10 cellular contexts compared by ENCODE assay signal in the genomic region with DNA sequence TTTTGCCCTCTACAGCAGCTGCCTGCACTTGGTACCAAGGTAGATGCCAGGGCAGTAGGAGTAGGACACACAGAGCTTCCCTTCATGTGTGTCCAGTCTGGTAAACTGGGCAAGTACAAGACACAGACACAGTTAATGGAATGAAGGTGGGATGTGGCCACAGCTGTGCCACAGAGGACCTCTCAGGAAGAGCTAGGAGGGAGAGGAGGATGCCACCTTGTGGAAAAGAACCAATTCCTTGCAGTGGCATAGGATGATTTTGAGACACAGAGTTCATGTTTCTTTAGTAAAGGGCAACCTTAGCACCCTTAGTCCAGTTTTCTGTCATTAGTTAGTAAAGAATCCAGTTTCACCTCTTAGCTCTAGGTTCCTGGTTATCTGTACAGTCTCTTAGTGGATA. TPM values are rescaled to one million over a fixed set of nuclear protein-coding genes. Genes with fewer than 3 reads are reported as not detected.
DNase-seq lines count a peak whose midpoint lies in the region; ATAC-seq, FAIRE-seq and TF ChIP-seq lines count a peak whose summit lies in the region.
"Had no signal": no experiment of that assay in that cellular context is flagged by ENCODE, and none has a peak within 500 bp of the region (broad histone marks: within the 10 kb centered on the region; RNA-seq: fewer than 3 reads in every experiment).

No MANE protein-coding gene starts in this region.

- no peaks in the 10 kb centered on the region for H3K9me3 Mint-ChIP-seq in activated naive CD8-positive, alpha-beta T cell treated with anti-CD3 and anti-CD28 coated beads for 36 hours
- no peaks in the 10 kb centered on the region for H3K9me3 Mint-ChIP-seq in memory B cell
- no peaks in the 10 kb centered on the region for H3K9me3 Mint-ChIP-seq in activated T-cell treated with anti-CD3 and anti-CD28 coated beads, Interleukin-2, amount 50 U/mL, for 4 hours
- H3K9me3 Mint-ChIP-seq: activated naive CD8-positive, alpha-beta T cell treated with anti-CD3 and anti-CD28 coated beads, Interleukin-2, amount 10 ng/mL, durations not matched to agents 7 days and 5 days had no signal

- no peaks in the 10 kb centered on the region for H3F3A ChIP-seq in smooth muscle cell (ENCODE audit: low read depth)

- no peak overlapping the region for H3K27ac ChIP-seq in smooth muscle cell (ENCODE audit: low read depth)

- H3K4me3 ChIP-seq in HFF-Myc (replicated peaks; ENCODE audit: low read depth, low read length) (no peak overlapping the region), smooth muscle cell (no peak overlapping the region)

- TF ChIP-seq CTCF in D721Med (IDR thresholded peaks at IDR 0.05; ENCODE audit: insufficient read depth, missing control alignments) (peak; percentile 33), HFF-Myc (IDR thresholded peaks at IDR 0.05; ENCODE audit: low read depth, low read length, missing control alignments) (peak; percentile 17), smooth muscle cell (IDR thresholded peaks at IDR 0.05; ENCODE audit: borderline replicate concordance, insufficient read depth, poor library complexity, severe bottlenecking) (no peak)

- no peaks in the 10 kb centered on the region for H3K27me3 ChIP-seq in smooth muscle cell (ENCODE audit: low read depth)

- no peaks in the 10 kb centered on the region for H3K79me2 ChIP-seq in smooth muscle cell (ENCODE audit: low read depth)

- FAIRE-seq in D721Med (lab: Jason Lieb, UNC) = no peak

- H3K27ac Mint-ChIP-seq in activated naive CD8-positive, alpha-beta T cell treated with anti-CD3 and anti-CD28 coated beads for 36 hours = peak overlapping the region; percentile 9
- peak overlapping the region; percentile 46 for H3K27ac Mint-ChIP-seq in memory B cell
- H3K27ac Mint-ChIP-seq: activated naive CD8-positive, alpha-beta T cell treated with anti-CD3 and anti-CD28 coated beads, Interleukin-2, amount 10 ng/mL, durations not matched to agents 7 days and 5 days had no signal

- peaks cover 10% of the 10 kb centered on the region for H3K36me3 Mint-ChIP-seq in activated naive CD8-positive, alpha-beta T cell treated with anti-CD3 and anti-CD28 coated beads for 36 hours
- peaks cover 14% of the 10 kb centered on the region for H3K36me3 Mint-ChIP-seq in memory B cell
- H3K36me3 Mint-ChIP-seq in activated T-cell treated with anti-CD3 and anti-CD28 coated beads, Interleukin-2, amount 50 U/mL, for 4 hours (ENCODE audit: insufficient read depth) = peaks cover 36% of the 10 kb centered on the region

- H3K9me3 ChIP-seq in smooth muscle cell (replicated peaks; ENCODE audit: low read depth) = no peaks in the 10 kb centered on the region

- ATAC-seq in memory B cell (ENCODE audit: low read depth) = no peak
- ATAC-seq in activated T-cell treated with anti-CD3 and anti-CD28 coated beads, Interleukin-2, amount 50 U/mL, for 4 hours = no peak

- no peak overlapping the region for H3K4me2 ChIP-seq in smooth muscle cell

- H4K20me1 ChIP-seq in smooth muscle cell (ENCODE audit: low read depth) = peaks cover 34% of the 10 kb centered on the region

- no peak overlapping the region for H3K9ac ChIP-seq in smooth muscle cell (ENCODE audit: low read depth)

- DNase-seq in D721Med (ENCODE audit: insufficient read length, low spot score) = no peak
- DNase-seq in HFF-Myc (ENCODE audit: extremely low read depth, low read depth) = no peak
- DNase-seq in activated naive CD8-positive, alpha-beta T cell treated with anti-CD3 and anti-CD28 coated beads for 36 hours = no peak
- DNase-seq in memory B cell (ENCODE audit: low spot score in 2 of 2) = no peak
- DNase-seq in activated T-cell treated with anti-CD3 and anti-CD28 coated beads, Interleukin-2, amount 50 U/mL, for 4 hours = no peak
- DNase-seq in smooth muscle cell (lab: John Stamatoyannopoulos, UW; ENCODE audit: unreplicated experiment) = no peak
- DNase-seq in NCI-H345 (lab: John Stamatoyannopoulos, UW) = no peak
- DNase-seq: DMS79, NCI-H2171 treated with DMSO at 0.1 percent for 48 hours had no signal

- H3K4me1 ChIP-seq in smooth muscle cell (ENCODE audit: low read depth) = no peaks in the 10 kb centered on the region

- H3K36me3 ChIP-seq in smooth muscle cell (ENCODE audit: low read depth) = peaks cover 10% of the 10 kb centered on the region

- H3K4me1 Mint-ChIP-seq in activated naive CD8-positive, alpha-beta T cell treated with anti-CD3 and anti-CD28 coated beads for 36 hours = no peaks in the 10 kb centered on the region
- peaks cover 19% of the 10 kb centered on the region for H3K4me1 Mint-ChIP-seq in memory B cell
- H3K4me1 Mint-ChIP-seq in activated T-cell treated with anti-CD3 and anti-CD28 coated beads, Interleukin-2, amount 50 U/mL, for 4 hours (ENCODE audit: low read depth) = peaks cover 1% of the 10 kb centered on the region

- H3K4me3 Mint-ChIP-seq in activated naive CD8-positive, alpha-beta T cell treated with anti-CD3 and anti-CD28 coated beads for 36 hours = no peak overlapping the region
- H3K4me3 Mint-ChIP-seq in memory B cell = no peak overlapping the region
- H3K4me3 Mint-ChIP-seq in activated T-cell treated with anti-CD3 and anti-CD28 coated beads, Interleukin-2, amount 50 U/mL, for 4 hours = no peak overlapping the region
- H3K4me3 Mint-ChIP-seq: activated naive CD8-positive, alpha-beta T cell treated with anti-CD3 and anti-CD28 coated beads, Interleukin-2, amount 10 ng/mL, durations not matched to agents 7 days and 5 days had no signal

- H2AFZ ChIP-seq in smooth muscle cell (ENCODE audit: low read depth) = no peak overlapping the region

- H3K27me3 Mint-ChIP-seq in activated naive CD8-positive, alpha-beta T cell treated with anti-CD3 and anti-CD28 coated beads for 36 hours = no peaks in the 10 kb centered on the region
- no peaks in the 10 kb centered on the region for H3K27me3 Mint-ChIP-seq in memory B cell
- no peaks in the 10 kb centered on the region for H3K27me3 Mint-ChIP-seq in activated T-cell treated with anti-CD3 and anti-CD28 coated beads, Interleukin-2, amount 50 U/mL, for 4 hours (ENCODE audit: low read depth)
- H3K27me3 Mint-ChIP-seq: activated naive CD8-positive, alpha-beta T cell treated with anti-CD3 and anti-CD28 coated beads, Interleukin-2, amount 10 ng/mL, durations not matched to agents 7 days and 5 days had no signal

RNA-seq across cellular contexts. Expression of a gene that starts 36.3 kb away (rescaled TPM):
- total RNA-seq in activated naive CD8-positive, alpha-beta T cell treated with anti-CD3 and anti-CD28 coated beads for 36 hours = 10 to 100 TPM; 38.4 to 39.3 TPM
- 10 to 100 TPM; 39.8 to 45.7 (median 41.7) TPM for total RNA-seq in activated T-cell treated with anti-CD3 and anti-CD28 coated beads, Interleukin-2, amount 50 U/mL, for 4 hours
- 24.4 and 31.6 TPM in 2 replicates for total RNA-seq in smooth muscle cell
- 13.0 and 20.9 TPM in 2 replicates for polyA plus RNA-seq in smooth muscle cell
